8 cellular contexts compared by ENCODE assay signal in the genomic region with DNA sequence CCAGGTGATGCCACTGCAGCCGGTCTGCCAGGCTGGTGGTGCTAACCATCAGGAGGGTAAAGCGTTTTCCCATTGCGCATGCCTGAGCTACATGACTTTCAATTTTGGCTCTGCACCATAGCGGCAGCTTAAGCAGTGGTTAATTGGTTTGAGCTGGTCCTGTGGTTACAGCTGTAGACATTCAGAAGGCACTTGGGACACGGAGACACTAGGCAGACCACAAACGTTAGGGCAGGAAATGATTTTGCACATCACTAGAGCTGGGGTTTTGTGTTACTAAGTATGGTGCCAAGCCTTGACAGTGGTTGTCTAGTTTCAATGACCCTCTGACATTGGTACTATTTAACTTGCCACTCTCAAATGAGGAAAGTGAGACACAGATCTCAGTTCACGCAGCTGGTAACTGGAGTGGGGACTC. TPM values are rescaled to one million over a fixed set of nuclear protein-coding genes. Genes with fewer than 3 reads are reported as not detected.
DNase-seq lines count a peak whose midpoint lies in the region; ATAC-seq and TF ChIP-seq lines count a peak whose summit lies in the region.

No MANE protein-coding gene starts in this region.

- H3K27me3 Mint-ChIP-seq in activated T-cell treated with anti-CD3 and anti-CD28 coated beads, Interleukin-2, amount 50 U/mL, for 4 hours (ENCODE audit: low read depth), result no peaks in the 10 kb centered on the region

- no peak for TF ChIP-seq POLR2A in GM18505 (IDR thresholded peaks at IDR 0.05; ENCODE audit: borderline replicate concordance, extremely low read depth, insufficient read depth, insufficient read length)

- H3K9me3 Mint-ChIP-seq in activated T-cell treated with anti-CD3 and anti-CD28 coated beads, Interleukin-2, amount 50 U/mL, for 4 hours, result peaks cover 9% of the 10 kb centered on the region

- peak; percentile 98 for ATAC-seq in GM18505 (IDR thresholded peaks at IDR 0.05; ENCODE audit: unreplicated experiment)
- peak; percentile 99 for ATAC-seq in HG02759 (IDR thresholded peaks at IDR 0.05; ENCODE audit: unreplicated experiment)
- ATAC-seq in activated T-cell treated with anti-CD3 and anti-CD28 coated beads, Interleukin-2, amount 50 U/mL, for 4 hours, result peak; percentile 92 to 94

- peak; percentile 82 for DNase-seq in NCI-H2107 treated with DMSO at 0.1 percent for 48 hours (lab: John Stamatoyannopoulos, UW; ENCODE audit: unreplicated experiment)
- DNase-seq in activated T-cell treated with anti-CD3 and anti-CD28 coated beads, Interleukin-2, amount 50 U/mL, for 4 hours, result peak; percentile 6
- DNase-seq in stimulated activated CD8-positive, alpha-beta memory T cell treated with anti-CD3 and anti-CD28 coated beads, Interleukin-12 subunit alpha, Interleukin-12 subunit beta, amount 100 ng/mL, for 1 hour (ENCODE audit: low read depth), result peak; percentile 17
- DNase-seq in epidermal melanocyte (ENCODE audit: insufficient read length, low spot score), result no peak
- no peak for DNase-seq in NCI-H2081 (lab: John Stamatoyannopoulos, UW)
- no peak for DNase-seq in posterior cingulate gyrus

- peaks cover 13% of the 10 kb centered on the region for H3K4me1 Mint-ChIP-seq in activated T-cell treated with anti-CD3 and anti-CD28 coated beads, Interleukin-2, amount 50 U/mL, for 4 hours (ENCODE audit: low read depth)

- H3K36me3 Mint-ChIP-seq in activated T-cell treated with anti-CD3 and anti-CD28 coated beads, Interleukin-2, amount 50 U/mL, for 4 hours (ENCODE audit: insufficient read depth), result no peaks in the 10 kb centered on the region

- no peak overlapping the region for H3K4me3 Mint-ChIP-seq in activated T-cell treated with anti-CD3 and anti-CD28 coated beads, Interleukin-2, amount 50 U/mL, for 4 hours

- intact Hi-C loops in posterior cingulate gyrus (cut with DNase I), result no loop called here

RNA-seq across cellular contexts. Expression of a gene that starts 28.9 kb away (rescaled TPM):
- total RNA-seq in activated T-cell treated with anti-CD3 and anti-CD28 coated beads, Interleukin-2, amount 50 U/mL, for 4 hours, result 10 to 100 TPM; 59.9 to 64.4 (median 61.2) TPM

Comparison
In these comparisons a context has a peak if more than half of its experiments do, and no peak if none do; other contexts are left out.
1. DNase-seq: peak in NCI-H2107 treated with DMSO at 0.1 percent for 48 hours (single experiment), activated T-cell treated with anti-CD3 and anti-CD28 coated beads, Interleukin-2, amount 50 U/mL, for 4 hours (single experiment) and stimulated activated CD8-positive, alpha-beta memory T cell treated with anti-CD3 and anti-CD28 coated beads, Interleukin-12 subunit alpha, Interleukin-12 subunit beta, amount 100 ng/mL, for 1 hour (single experiment); none in epidermal melanocyte (single experiment), NCI-H2081 (0 of 2) and posterior cingulate gyrus (0 of 10).
2. Peak in every context shown above with its lines, with median percentiles within 50 percentile points of each other: ATAC-seq.